In genomic region chr11:62805991-62806441, GRCh38 we compare ENCODE assay signal across 9 cellular contexts. TPM values are rescaled to one million over a fixed set of nuclear protein-coding genes. Genes with fewer than 3 reads are reported as not detected.
DNase-seq lines count a peak whose midpoint lies in the region; ATAC-seq, FAIRE-seq and TF ChIP-seq lines count a peak whose summit lies in the region.
"Had no signal": no experiment of that assay in that cellular context is flagged by ENCODE, and none has a peak within 500 bp of the region (broad histone marks: within the 10 kb centered on the region; RNA-seq: fewer than 3 reads in every experiment).

No MANE protein-coding gene starts in this region.

- no peaks in the 10 kb centered on the region for H3K9me1 ChIP-seq in K562 (ENCODE audit: control insufficient read depth, insufficient read depth, low read length)

- H3K36me3 ChIP-seq in NT2/D1 (ENCODE audit: insufficient read depth, insufficient read length, low read length) = peaks cover 40% of the 10 kb centered on the region
- peaks cover 32% of the 10 kb centered on the region for H3K36me3 ChIP-seq in K562 (ENCODE audit: control insufficient read depth, insufficient read depth, low read length)
- H3K36me3 ChIP-seq in right lobe of liver = peaks cover 0 to 27% (median 12%) of the 10 kb centered on the region in 4 donors
- H3K36me3 ChIP-seq in stomach smooth muscle (ENCODE audit: control insufficient read depth in 2 of 2, insufficient read depth in 2 of 2, low read length in 2 of 2) = peaks cover 23 to 28% of the 10 kb centered on the region in 2 donors

- CTCF ChIA-PET in K562 (lab: Yijun Ruan, JAX; ENCODE audit: low intra/inter-chr PET ratio) = no interaction called here

- H3K27me3 ChIP-seq in NT2/D1 (ENCODE audit: insufficient read depth, insufficient read length) (no peaks in the 10 kb centered on the region), K562 (ENCODE audit: control insufficient read depth in 2 of 2, insufficient read depth in 2 of 2, low read length in 2 of 2) (no peaks in the 10 kb centered on the region), right lobe of liver (no peaks in the 10 kb centered on the region), stomach smooth muscle (ENCODE audit: control insufficient read depth in 1 of 2, insufficient read depth in 2 of 2, low read length in 2 of 2) (no peaks in the 10 kb centered on the region)

- POLR2A ChIA-PET in K562 (lab: Yijun Ruan, JAX) = interaction anchor here (0.6 to 3.5 kb wide), 17 partner anchors 9 to 1280 kb away, joined by 3 to 40 read pairs (median 8); partner anchors contain the start of genes LRRN4CL, STX5, TUT1 and WDR74

- H3K79me2 ChIP-seq in K562 (ENCODE audit: control insufficient read depth, insufficient read depth, low read length) = peaks cover 28% of the 10 kb centered on the region

- peak overlapping the region; percentile 79 for H2AFZ ChIP-seq in K562 (ENCODE audit: low read depth, low read length)

- no TSS peak for BruUV-seq in K562 (replicated peaks; lab: Mats Ljungman, UMichigan)

- no peak for TF ChIP-seq RAD21 in K562 (CRISPR knock-in tag; conservative IDR thresholded peaks at IDR 0.05 in 1 of 2, IDR thresholded peaks at IDR 0.05 in 1 of 2)

- TF ChIP-seq CTCF in K562 (IDR thresholded peaks at IDR 0.05 in 2 of 3, conservative IDR thresholded peaks at IDR 0.05 in 1 of 3; ENCODE audit: insufficient read depth in 2 of 3, low read depth in 1 of 3, low read length in 3 of 3) (no peak), right lobe of liver (IDR thresholded peaks at IDR 0.05) (no peak)

- H3K4me3 ChIP-seq in NT2/D1 (ENCODE audit: insufficient read length, low read depth) (peak overlapping the region; percentile 98), K562 (peak overlapping the region; percentile 94), right lobe of liver (peak overlapping the region; percentile 72 to 84 (median 83)), stomach smooth muscle (ENCODE audit: low read length in 2 of 2) (peak overlapping the region; percentile 77 to 98)

- H4K20me1 ChIP-seq in K562 (replicated peaks; ENCODE audit: control insufficient read depth, insufficient read depth, low read length) = peaks cover 9% of the 10 kb centered on the region; the same call in 1 of the 2 replicates

- intact Hi-C loops in K562 (cut with micrococcal nuclease) (loop anchor here (1.0 to 5.0 kb wide), 3 partner anchors 25 to 56 kb away; no protein-coding TSS in a partner anchor), right lobe of liver (cut with DNase I) (no loop called here)

- DNase-seq in GM12891 (ENCODE audit: insufficient read length, low spot score) (no peak), NT2/D1 (ENCODE audit: low read depth, low spot score) (no peak), K562 (ENCODE audit: extremely low read depth in 1 of 4, low spot score in 3 of 4) (peak; percentile 29 to 63 (median 44)), right lobe of liver (peak in 1 of 3 donors; percentile 27), NCI-H2081 treated with DMSO at 0.1 percent for 48 hours (lab: John Stamatoyannopoulos, UW) (no peak), AML-193 (lab: John Stamatoyannopoulos, UW) (no peak)

- ATAC-seq in K562 (peak; percentile 51), right lobe of liver (no peak), HG02840 (IDR thresholded peaks at IDR 0.05; ENCODE audit: low FRiP score, unreplicated experiment) (no peak)

- in situ Hi-C loops in K562 (cut with MboI) = no loop called here

- no peak for TF ChIP-seq EP300 in K562 (IDR thresholded peaks at IDR 0.05; ENCODE audit: low read length)

- TF ChIP-seq POLR2A in GM12891 (IDR thresholded peaks at IDR 0.05; ENCODE audit: low read depth, low read length) = no peak
- TF ChIP-seq POLR2A in K562 (conservative IDR thresholded peaks at IDR 0.05) = no peak
- TF ChIP-seq POLR2A in right lobe of liver (IDR thresholded peaks at IDR 0.05) = no peak

- 5% methylated on average over 10 of the region's 11 CpGs for WGBS in K562 (ENCODE audit: insufficient coverage, low coverage, missing lambda C conversion rate)
- 33% methylated on average over 8 of the region's 11 CpGs for WGBS in right lobe of liver (ENCODE audit: insufficient coverage, low coverage, low lambda C conversion rate, missing lambda C conversion rate)

- H3K4me1 ChIP-seq in NT2/D1 (ENCODE audit: insufficient read depth, insufficient read length) (peaks cover 7% of the 10 kb centered on the region), K562 (replicated peaks in 1 of 2; ENCODE audit: control insufficient read depth in 2 of 2, insufficient read depth in 2 of 2, low read length in 2 of 2) (peaks cover 11 to 19% of the 10 kb centered on the region in 2 experiments; a peak in 4 of 5 replicates), right lobe of liver (peaks cover 0 to 21% (median 0%) of the 10 kb centered on the region in 4 donors), stomach smooth muscle (ENCODE audit: control insufficient read depth, insufficient read depth, low read length) (peaks cover 31% of the 10 kb centered on the region)

- H3K27ac ChIP-seq in K562 (ENCODE audit: extremely low read depth, low read depth, low read length) = peak overlapping the region; percentile 72
- peak overlapping the region; percentile 48 to 89 (median 83) for H3K27ac ChIP-seq in right lobe of liver
- H3K27ac ChIP-seq in stomach smooth muscle (ENCODE audit: low read length) = peak overlapping the region; percentile 87

- no peaks in the 10 kb centered on the region for H3K9me3 ChIP-seq in NT2/D1 (ENCODE audit: insufficient read depth, low read length)
- H3K9me3 ChIP-seq in K562 (replicated peaks; ENCODE audit: control insufficient read depth, insufficient read depth, low read depth, low read length) = no peaks in the 10 kb centered on the region
- no peaks in the 10 kb centered on the region for H3K9me3 ChIP-seq in right lobe of liver
- no peaks in the 10 kb centered on the region for H3K9me3 ChIP-seq in stomach smooth muscle (ENCODE audit: control insufficient read depth in 2 of 2, low read length in 2 of 2)

- H3K9ac ChIP-seq in NT2/D1 (ENCODE audit: insufficient read length, low read depth) (peak overlapping the region; percentile 81), K562 (ENCODE audit: insufficient read depth in 1 of 2, low read depth in 2 of 2, low read length in 2 of 2) (peak overlapping the region; percentile 90 to 97; a peak in 3 of 4 replicates), stomach smooth muscle (ENCODE audit: low read length in 2 of 2) (peak overlapping the region; percentile 77 to 90)

- FAIRE-seq in GM12891 (lab: Jason Lieb, UNC) (peak; percentile 75), K562 (lab: Jason Lieb, UNC) (peak; percentile 6)

- H3K4me2 ChIP-seq in K562 (ENCODE audit: insufficient read depth, low read length) = peak overlapping the region; percentile 97

RNA-seq across cellular contexts. Expression of gene NXF1, which starts 0.8 kb away (rescaled TPM):
- polyA plus RNA-seq in GM12891 (2012; ENCODE audit: low read depth, missing spikeins) = 62.7 TPM
- 197 and 278 TPM in 2 replicates for total RNA-seq in K562 (2011; cell fraction: chromatin; rRNA removed; ENCODE audit: low replicate concordance)
- 110 and 133 TPM in 2 replicates for total RNA-seq in K562 (2011; cell fraction: nucleolus; rRNA removed)
- total RNA-seq in K562 (2011; cell fraction: nucleoplasm; rRNA removed) = 134 and 162 TPM in 2 replicates
- total RNA-seq in K562 (2014; rRNA removed) (24.4 and 36.9 TPM in 2 replicates), K562 (2014; rRNA removed; fragmentation: Illumina TruSeq; extraction: Trizol) (24.0 and 28.5 TPM in 2 replicates), K562 (2015; rRNA removed; fragmentation: Illumina TruSeq; extraction: Trizol) (35.3 and 35.8 TPM in 2 replicates), K562 (2021) (60.2 and 64.7 TPM in 2 replicates), right lobe of liver (10 to 100 TPM; 24.7 to 42.9 (median 32.3) TPM)
- polyA plus RNA-seq in K562 (2011; rRNA removed) (18.1 and 26.3 TPM in 2 replicates), K562 (2014; fragmentation: Illumina TruSeq; extraction: Trizol) (86.9 and 98.3 TPM in 2 replicates), K562 (2014; fragmentation: Nextera tagmentation; extraction: Ambion mirVana) (10 to 100 TPM; 26.8 to 68.8 TPM), K562 (2014; rRNA removed) (34.4 and 41.1 TPM in 2 replicates)
- 34.4 and 39.3 TPM in 2 replicates for polyA plus RNA-seq in K562 (2011; cell fraction: cytosol; rRNA removed)
- 182 and 294 TPM in 2 replicates for polyA plus RNA-seq in K562 (2011; cell fraction: nucleus; rRNA removed)
- polyA plus RNA-seq in K562 (2012) = 55.7 and 62.4 TPM in 2 replicates
- polyA minus RNA-seq in K562 (2011; rRNA and poly(A)+ RNA removed) = 50.1 and 55.8 TPM in 2 replicates
- 25.8 and 39.4 TPM in 2 replicates for polyA minus RNA-seq in K562 (2011; cell fraction: cytosol; rRNA and poly(A)+ RNA removed)
- 37.7 and 52.9 TPM in 2 replicates for polyA minus RNA-seq in K562 (2011; cell fraction: nucleus; rRNA and poly(A)+ RNA removed)

RNA-seq across cellular contexts. Expression of gene TMEM223, which starts 14.2 kb away (rescaled TPM):
- polyA plus RNA-seq in GM12891 (2012; ENCODE audit: low read depth, missing spikeins) = 11.4 TPM
- 18.9 and 38.1 TPM in 2 replicates for total RNA-seq in K562 (2011; cell fraction: chromatin; rRNA removed; ENCODE audit: low replicate concordance)
- 41.6 and 50.2 TPM in 2 replicates for total RNA-seq in K562 (2011; cell fraction: nucleolus; rRNA removed)
- 24.4 and 29.5 TPM in 2 replicates for total RNA-seq in K562 (2011; cell fraction: nucleoplasm; rRNA removed)
- 27.4 and 34.5 TPM in 2 replicates for total RNA-seq in K562 (2014; rRNA removed)
- 14.3 and 14.7 TPM in 2 replicates for total RNA-seq in K562 (2014; rRNA removed; fragmentation: Illumina TruSeq; extraction: Trizol)
- total RNA-seq in K562 (2015; rRNA removed; fragmentation: Illumina TruSeq; extraction: Trizol) = 22.4 and 22.5 TPM in 2 replicates
- total RNA-seq in K562 (2021) = 19.6 and 21.2 TPM in 2 replicates
- polyA plus RNA-seq in K562 (2011; rRNA removed) = 19.0 and 20.1 TPM in 2 replicates
- 23.3 and 47.6 TPM in 2 replicates for polyA plus RNA-seq in K562 (2011; cell fraction: cytosol; rRNA removed)
- 10.4 and 10.8 TPM in 2 replicates for polyA plus RNA-seq in K562 (2011; cell fraction: nucleus; rRNA removed)
- polyA plus RNA-seq in K562 (2012) = 16.3 and 16.9 TPM in 2 replicates
- polyA plus RNA-seq in K562 (2014; fragmentation: Illumina TruSeq; extraction: Trizol) = 14.6 and 16.0 TPM in 2 replicates
- polyA plus RNA-seq in K562 (2014; fragmentation: Nextera tagmentation; extraction: Ambion mirVana) = 10 to 100 TPM in 1 of 2 experiments, 1 to 10 TPM in 1; 5.9 to 15.2 TPM
- polyA plus RNA-seq in K562 (2014; rRNA removed) = 30.7 and 37.2 TPM in 2 replicates
- polyA minus RNA-seq in K562 (2011; rRNA and poly(A)+ RNA removed) = 9.6 and 9.7 TPM in 2 replicates
- 6.6 and 9.0 TPM in 2 replicates for polyA minus RNA-seq in K562 (2011; cell fraction: cytosol; rRNA and poly(A)+ RNA removed)
- 14.5 and 18.2 TPM in 2 replicates for polyA minus RNA-seq in K562 (2011; cell fraction: nucleus; rRNA and poly(A)+ RNA removed)
- 10 to 100 TPM in 2 of 6 experiments, 1 to 10 TPM in 4; 6.6 to 26.4 (median 8.2) TPM for total RNA-seq in right lobe of liver

RNA-seq across cellular contexts. Expression of gene TMEM179B, which starts 18.8 kb away (rescaled TPM):
- polyA plus RNA-seq in GM12891 (2012; ENCODE audit: low read depth, missing spikeins) = 25.1 TPM
- total RNA-seq in K562 (2011; cell fraction: chromatin; rRNA removed; ENCODE audit: low replicate concordance) = 45.1 and 92.4 TPM in 2 replicates
- total RNA-seq in K562 (2011; cell fraction: nucleolus; rRNA removed) = 99.0 and 123 TPM in 2 replicates
- 92.2 and 100 TPM in 2 replicates for total RNA-seq in K562 (2011; cell fraction: nucleoplasm; rRNA removed)
- total RNA-seq in K562 (2014; rRNA removed) (30.7 and 60.1 TPM in 2 replicates), K562 (2014; rRNA removed; fragmentation: Illumina TruSeq; extraction: Trizol) (28.0 and 32.0 TPM in 2 replicates), K562 (2015; rRNA removed; fragmentation: Illumina TruSeq; extraction: Trizol) (35.3 and 37.6 TPM in 2 replicates), K562 (2021) (37.0 and 38.1 TPM in 2 replicates), right lobe of liver (10 to 100 TPM; 23.9 to 47.6 (median 29.1) TPM)
- polyA plus RNA-seq in K562 (2011; rRNA removed) (27.7 and 35.1 TPM in 2 replicates), K562 (2014; fragmentation: Illumina TruSeq; extraction: Trizol) (52.6 and 53.6 TPM in 2 replicates), K562 (2014; fragmentation: Nextera tagmentation; extraction: Ambion mirVana) (100 to 1,000 TPM in 1 of 2 experiments, 10 to 100 TPM in 1; 88.6 to 105 TPM), K562 (2014; rRNA removed) (32.2 and 34.5 TPM in 2 replicates)
- 75.8 and 127 TPM in 2 replicates for polyA plus RNA-seq in K562 (2011; cell fraction: cytosol; rRNA removed)
- 34.3 and 49.9 TPM in 2 replicates for polyA plus RNA-seq in K562 (2011; cell fraction: nucleus; rRNA removed)
- polyA plus RNA-seq in K562 (2012) = 36.3 and 42.9 TPM in 2 replicates
- 26.4 and 38.6 TPM in 2 replicates for polyA minus RNA-seq in K562 (2011; rRNA and poly(A)+ RNA removed)
- polyA minus RNA-seq in K562 (2011; cell fraction: cytosol; rRNA and poly(A)+ RNA removed) = 27.7 and 64.7 TPM in 2 replicates
- polyA minus RNA-seq in K562 (2011; cell fraction: nucleus; rRNA and poly(A)+ RNA removed) = 15.8 and 20.8 TPM in 2 replicates

RNA-seq across cellular contexts. Expression of gene STX5, which starts 25.8 kb away (rescaled TPM):
- 30.5 TPM for polyA plus RNA-seq in GM12891 (2012; ENCODE audit: low read depth, missing spikeins)
- total RNA-seq in K562 (2011; cell fraction: chromatin; rRNA removed; ENCODE audit: low replicate concordance) = 46.3 and 74.6 TPM in 2 replicates
- 33.7 and 41.5 TPM in 2 replicates for total RNA-seq in K562 (2011; cell fraction: nucleolus; rRNA removed)
- total RNA-seq in K562 (2011; cell fraction: nucleoplasm; rRNA removed) = 38.8 and 41.1 TPM in 2 replicates
- 24.3 and 28.3 TPM in 2 replicates for total RNA-seq in K562 (2014; rRNA removed)
- total RNA-seq in K562 (2014; rRNA removed; fragmentation: Illumina TruSeq; extraction: Trizol) = 17.2 and 17.4 TPM in 2 replicates
- total RNA-seq in K562 (2015; rRNA removed; fragmentation: Illumina TruSeq; extraction: Trizol) = 19.4 TPM in 2 replicates
- total RNA-seq in K562 (2021) = 24.8 and 26.9 TPM in 2 replicates
- 28.6 and 34.5 TPM in 2 replicates for polyA plus RNA-seq in K562 (2011; rRNA removed)
- polyA plus RNA-seq in K562 (2011; cell fraction: cytosol; rRNA removed) = 35.9 and 38.3 TPM in 2 replicates
- polyA plus RNA-seq in K562 (2011; cell fraction: nucleus; rRNA removed) = 30.2 and 48.1 TPM in 2 replicates
- 22.3 and 69.5 TPM in 2 replicates for polyA plus RNA-seq in K562 (2012)
- polyA plus RNA-seq in K562 (2014; fragmentation: Illumina TruSeq; extraction: Trizol) = 27.8 TPM in 2 replicates
- polyA plus RNA-seq in K562 (2014; fragmentation: Nextera tagmentation; extraction: Ambion mirVana) = 1 to 10 TPM; 2.8 to 3.6 TPM
- 23.7 and 27.7 TPM in 2 replicates for polyA plus RNA-seq in K562 (2014; rRNA removed)
- 36.3 and 40.4 TPM in 2 replicates for polyA minus RNA-seq in K562 (2011; rRNA and poly(A)+ RNA removed)
- 14.2 and 15.6 TPM in 2 replicates for polyA minus RNA-seq in K562 (2011; cell fraction: cytosol; rRNA and poly(A)+ RNA removed)
- 18.3 and 23.7 TPM in 2 replicates for polyA minus RNA-seq in K562 (2011; cell fraction: nucleus; rRNA and poly(A)+ RNA removed)
- 10 to 100 TPM; 22.1 to 27.8 (median 24.6) TPM for total RNA-seq in right lobe of liver

RNA-seq across cellular contexts. Expression of gene TEX54, which starts 26.6 kb away (rescaled TPM):
- 0.42 TPM for polyA plus RNA-seq in GM12891 (2012; ENCODE audit: low read depth, missing spikeins)
- 0.93 TPM in 1 of 2 replicates, not detected in the other for total RNA-seq in K562 (2011; cell fraction: chromatin; rRNA removed; ENCODE audit: low replicate concordance)
- total RNA-seq in K562 (2011; cell fraction: nucleolus; rRNA removed) = 2.0 TPM in 1 of 2 replicates, not detected in the other
- 1.2 TPM in 1 of 2 replicates, not detected in the other for total RNA-seq in K562 (2011; cell fraction: nucleoplasm; rRNA removed)
- total RNA-seq in K562 (2014; rRNA removed) (not detected in 2 replicates), K562 (2014; rRNA removed; fragmentation: Illumina TruSeq; extraction: Trizol) (not detected in 2 replicates), K562 (2015; rRNA removed; fragmentation: Illumina TruSeq; extraction: Trizol) (not detected in 2 replicates), K562 (2021) (not detected in 2 replicates), right lobe of liver (not detected)
- polyA plus RNA-seq in K562 (2011; rRNA removed) (not detected in 2 replicates), K562 (2014; fragmentation: Illumina TruSeq; extraction: Trizol) (not detected in 2 replicates), K562 (2014; fragmentation: Nextera tagmentation; extraction: Ambion mirVana) (not detected), K562 (2014; rRNA removed) (not detected in 2 replicates)
- polyA plus RNA-seq in K562 (2011; cell fraction: cytosol; rRNA removed) = not detected in 2 replicates
- not detected in 2 replicates for polyA plus RNA-seq in K562 (2011; cell fraction: nucleus; rRNA removed)
- not detected in 2 replicates for polyA plus RNA-seq in K562 (2012)
- polyA minus RNA-seq in K562 (2011; rRNA and poly(A)+ RNA removed) = not detected in 2 replicates
- polyA minus RNA-seq in K562 (2011; cell fraction: cytosol; rRNA and poly(A)+ RNA removed) = not detected in 2 replicates
- polyA minus RNA-seq in K562 (2011; cell fraction: nucleus; rRNA and poly(A)+ RNA removed) = not detected in 2 replicates
- total RNA-seq: subcutaneous adipose tissue had no signal

Comparison
In these comparisons a context has a peak if more than half of its experiments do, and no peak if none do; other contexts are left out.
1. DNase-seq: peak in K562 (4 of 4); none in GM12891 (single experiment), NT2/D1 (single experiment), NCI-H2081 treated with DMSO at 0.1 percent for 48 hours (single experiment) and AML-193 (0 of 2).
2. Peak in every context shown above with its lines, with median percentiles within 50 percentile points of each other: H3K4me3 ChIP-seq, H3K9ac ChIP-seq and H3K27ac ChIP-seq.